27 cellular contexts compared by ENCODE assay signal in the genomic region with DNA sequence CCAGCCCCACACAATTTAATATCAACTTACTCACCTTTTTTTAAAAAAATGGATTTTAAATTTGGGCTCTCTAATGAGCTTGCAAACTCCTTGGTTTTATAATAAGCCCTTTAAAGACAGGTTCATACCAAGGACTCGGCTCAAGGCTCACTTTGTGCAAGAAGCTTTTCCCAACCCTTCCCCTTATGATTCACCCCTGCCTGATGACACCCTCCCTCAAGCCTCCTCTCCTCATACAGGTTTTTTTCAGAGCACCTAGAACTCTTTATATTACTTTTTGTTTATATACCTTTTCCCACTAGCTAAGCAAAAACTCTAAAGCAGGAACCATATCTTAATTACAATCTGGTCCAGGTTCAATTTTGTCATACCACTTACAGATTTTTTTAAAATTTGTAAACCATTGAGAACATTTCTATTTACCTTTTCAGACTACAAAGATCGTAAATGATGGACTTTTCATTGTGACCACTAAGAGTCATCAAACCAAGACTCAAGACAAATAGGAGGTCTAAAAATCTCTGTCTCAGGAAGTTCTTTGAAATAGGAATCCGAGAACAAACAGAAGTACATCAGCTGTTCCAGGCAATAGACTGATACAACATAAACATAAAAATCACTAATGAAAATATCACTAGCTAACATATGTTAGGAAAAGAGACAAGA. TPM values are rescaled to one million over a fixed set of nuclear protein-coding genes. Genes with fewer than 3 reads are reported as not detected.
DNase-seq lines count a peak whose midpoint lies in the region; ATAC-seq and TF ChIP-seq lines count a peak whose summit lies in the region.
"Had no signal": no experiment of that assay in that cellular context is flagged by ENCODE, and none has a peak within 500 bp of the region (broad histone marks: within the 10 kb centered on the region; RNA-seq: fewer than 3 reads in every experiment).

No MANE protein-coding gene starts in this region.

- H3K9me3 ChIP-seq in SJCRH30 (replicated peaks) (no peaks in the 10 kb centered on the region), ovary (no peaks in the 10 kb centered on the region)
- H3K9me3 ChIP-seq: ascending aorta, psoas muscle, testis, vagina had no signal

- TF ChIP-seq POLR2A in ovary (IDR thresholded peaks at IDR 0.05), result no peak

- H3K36me3 Mint-ChIP-seq in osteocyte (ENCODE audit: unreplicated experiment), result no peaks in the 10 kb centered on the region
- H3K36me3 Mint-ChIP-seq: activated CD8-positive, alpha-beta memory T cell treated with anti-CD3 and anti-CD28 coated beads, Interleukin-2, amount 10 ng/mL, durations not matched to agents 7 days and 5 days; activated naive CD4-positive, alpha-beta T cell treated with anti-CD3 and anti-CD28 coated beads, Interleukin-2, amount 50 U/mL, for 72 hours; CD4-positive, CD25-positive, alpha-beta regulatory T cell; stimulated activated naive B cell treated with anti-CD40 and anti-IgM and Interleukin-4, amounts not matched to agents 10 μg/mL and 1 μg/mL and 100 μg/mL, for 72 hours had no signal

- ATAC-seq in HG03571 (IDR thresholded peaks at IDR 0.05; ENCODE audit: unreplicated experiment), result no peak
- ATAC-seq: activated CD8-positive, alpha-beta memory T cell treated with anti-CD3 and anti-CD28 coated beads, Interleukin-2, amount 10 ng/mL, durations not matched to agents 7 days and 5 days; activated naive CD4-positive, alpha-beta T cell treated with anti-CD3 and anti-CD28 coated beads, Interleukin-2, amount 50 U/mL, for 72 hours; psoas muscle; stimulated activated naive B cell treated with anti-CD40 and anti-IgM and Interleukin-4, amounts not matched to agents 10 μg/mL and 1 μg/mL and 100 μg/mL, for 72 hours had no signal

- H3K9me3 Mint-ChIP-seq in osteocyte (ENCODE audit: unreplicated experiment), result no peaks in the 10 kb centered on the region
- H3K9me3 Mint-ChIP-seq: activated naive CD4-positive, alpha-beta T cell treated with anti-CD3 and anti-CD28 coated beads, Interleukin-2, amount 50 U/mL, for 72 hours; activated T-helper 1 cell treated with anti-CD3 and anti-CD28 coated beads, Interleukin-12 subunit alpha, Interleukin-12 subunit beta, Interleukin-2, Interleukin-4 antibody, amounts not matched to agents 30 ng/mL and 10 ng/mL and 1 ng/mL, durations not matched to agents 14 hours and 24 hours and 36 hours; stimulated activated naive B cell treated with anti-CD40 and anti-IgM and Interleukin-4, amounts not matched to agents 10 μg/mL and 1 μg/mL and 100 μg/mL, for 72 hours had no signal

- TF ChIP-seq CTCF in osteocyte (IDR thresholded peaks at IDR 0.05), result no peak
- no peak for TF ChIP-seq CTCF in ovary (IDR thresholded peaks at IDR 0.05)

- H3K4me3 ChIP-seq in SJCRH30 (no peak overlapping the region), ovary (no peak overlapping the region)
- H3K4me3 ChIP-seq: ascending aorta, psoas muscle, skin epidermis, testis, vagina had no signal

- H3K36me3 ChIP-seq in SJCRH30 (no peaks in the 10 kb centered on the region), ovary (no peaks in the 10 kb centered on the region)
- H3K36me3 ChIP-seq: ascending aorta, vagina had no signal

- WGBS in ovary, 3 donors, result 53 to 71% (median 64%) methylated on average over 3 of the region's 3 CpGs

- peak; percentile 15 for DNase-seq in HCEC 1CT
- no peak for DNase-seq in SJCRH30
- DNase-seq in epithelial cell of prostate (ENCODE audit: low read depth, low spot score), result peak; percentile 55
- DNase-seq in osteocyte (ENCODE audit: extremely low spot score, unreplicated experiment), result no peak
- no peak for DNase-seq in NCI-H524 (lab: John Stamatoyannopoulos, UW)
- DNase-seq in head of caudate nucleus, result no peak
- no peak for DNase-seq in ovary
- DNase-seq: activated CD4-positive, alpha-beta T cell treated with anti-CD3 and anti-CD28 coated beads for 4 hours; activated CD8-positive, alpha-beta memory T cell treated with anti-CD3 and anti-CD28 coated beads, Interleukin-2, amount 10 ng/mL, durations not matched to agents 7 days and 5 days; CD4-positive, CD25-positive, alpha-beta regulatory T cell; cerebellar nuclear complex; DMS 273 treated with DMSO at 0.1 percent for 48 hours; effector CD8-positive, alpha-beta T cell; midbrain; MV-4-11; NCI-H226; psoas muscle; SIG-M5; stimulated activated naive B cell treated with anti-CD40 and anti-IgM and Interleukin-4, amounts not matched to agents 10 μg/mL and 1 μg/mL and 100 μg/mL, for 72 hours; testis had no signal

- no peak for TF ChIP-seq EP300 in ovary (IDR thresholded peaks at IDR 0.05)

- peaks cover 30% of the 10 kb centered on the region for H3K4me1 ChIP-seq in SJCRH30
- H3K4me1 ChIP-seq in ovary (ENCODE audit: insufficient read depth), result no peaks in the 10 kb centered on the region
- H3K4me1 ChIP-seq: ascending aorta, psoas muscle, testis, vagina had no signal

- H3K27me3 ChIP-seq in SJCRH30 (no peaks in the 10 kb centered on the region), ovary (no peaks in the 10 kb centered on the region)
- H3K27me3 ChIP-seq: ascending aorta, testis, vagina had no signal

- intact Hi-C loops in head of caudate nucleus (cut with DNase I), result no loop called here
- intact Hi-C loops in ovary (cut with DNase I), result no loop called here

- peak overlapping the region; percentile 67 for H3K27ac Mint-ChIP-seq in osteocyte (ENCODE audit: unreplicated experiment)
- H3K27ac Mint-ChIP-seq: activated CD8-positive, alpha-beta memory T cell treated with anti-CD3 and anti-CD28 coated beads, Interleukin-2, amount 10 ng/mL, durations not matched to agents 7 days and 5 days; activated naive CD4-positive, alpha-beta T cell treated with anti-CD3 and anti-CD28 coated beads, Interleukin-2, amount 50 U/mL, for 72 hours; activated T-helper 1 cell treated with anti-CD3 and anti-CD28 coated beads, Interleukin-12 subunit alpha, Interleukin-12 subunit beta, Interleukin-2, Interleukin-4 antibody, amounts not matched to agents 30 ng/mL and 10 ng/mL and 1 ng/mL, durations not matched to agents 14 hours and 24 hours and 36 hours; stimulated activated naive B cell treated with anti-CD40 and anti-IgM and Interleukin-4, amounts not matched to agents 10 μg/mL and 1 μg/mL and 100 μg/mL, for 72 hours had no signal

- no peaks in the 10 kb centered on the region for H3K27me3 Mint-ChIP-seq in osteocyte (ENCODE audit: unreplicated experiment)

- peaks cover 19% of the 10 kb centered on the region for H3K4me1 Mint-ChIP-seq in osteocyte (ENCODE audit: unreplicated experiment)
- H3K4me1 Mint-ChIP-seq: activated CD8-positive, alpha-beta memory T cell treated with anti-CD3 and anti-CD28 coated beads, Interleukin-2, amount 10 ng/mL, durations not matched to agents 7 days and 5 days; CD4-positive, CD25-positive, alpha-beta regulatory T cell; stimulated activated naive B cell treated with anti-CD40 and anti-IgM and Interleukin-4, amounts not matched to agents 10 μg/mL and 1 μg/mL and 100 μg/mL, for 72 hours had no signal

- H3K27ac ChIP-seq in SJCRH30, result peak overlapping the region; percentile 37
- peak overlapping the region; percentile 78 for H3K27ac ChIP-seq in epithelial cell of prostate
- H3K27ac ChIP-seq in ovary, result no peak overlapping the region
- H3K27ac ChIP-seq: ascending aorta, psoas muscle, testis, vagina had no signal

- H3K4me3 Mint-ChIP-seq in osteocyte (ENCODE audit: unreplicated experiment), result no peak overlapping the region
- H3K4me3 Mint-ChIP-seq: activated CD8-positive, alpha-beta memory T cell treated with anti-CD3 and anti-CD28 coated beads, Interleukin-2, amount 10 ng/mL, durations not matched to agents 7 days and 5 days; activated T-helper 1 cell treated with anti-CD3 and anti-CD28 coated beads, Interleukin-12 subunit alpha, Interleukin-12 subunit beta, Interleukin-2, Interleukin-4 antibody, amounts not matched to agents 30 ng/mL and 10 ng/mL and 1 ng/mL, durations not matched to agents 14 hours and 24 hours and 36 hours; CD4-positive, CD25-positive, alpha-beta regulatory T cell; stimulated activated naive B cell treated with anti-CD40 and anti-IgM and Interleukin-4, amounts not matched to agents 10 μg/mL and 1 μg/mL and 100 μg/mL, for 72 hours had no signal

RNA-seq across cellular contexts. Expression of gene EXPH5, which starts 13.1 kb away (rescaled TPM):
- total RNA-seq in SJCRH30 (2014; rRNA removed; shearing (Covaris generic)), result 0.14 and 0.23 TPM in 2 replicates
- 0.59 and 1.5 TPM in 2 replicates for total RNA-seq in osteocyte
- 1 to 10 TPM; 1.1 to 5.7 (median 2.1) TPM for total RNA-seq in ovary
- under 1 TPM; 0.12 to 0.37 TPM for polyA plus RNA-seq in ovary
- polyA plus RNA-seq: neural cell had no signal

RNA-seq across cellular contexts. Expression of gene DDX10, which starts 58.2 kb away (rescaled TPM):
- 39.1 and 43.4 TPM in 2 replicates for total RNA-seq in SJCRH30 (2014; rRNA removed; shearing (Covaris generic))
- total RNA-seq in osteocyte, result 34.6 and 34.9 TPM in 2 replicates
- total RNA-seq in ovary, result 10 to 100 TPM; 13.1 to 34.3 (median 26.4) TPM
- 10 to 100 TPM; 18.3 to 20.0 TPM for polyA plus RNA-seq in ovary

Comparison
In these comparisons a context has a peak if more than half of its experiments do, and no peak if none do; other contexts are left out.
1. DNase-seq: peak in HCEC 1CT (single experiment) and epithelial cell of prostate (single experiment); none in SJCRH30 (0 of 2), osteocyte (single experiment), NCI-H524 (0 of 2), head of caudate nucleus (0 of 42) and ovary (0 of 5).
2. H3K27ac ChIP-seq: peak in SJCRH30 (single experiment) and epithelial cell of prostate (single experiment); none in ovary (0 of 2).